18 cellular contexts compared by ENCODE assay signal in genomic region chr17:50048988-50049387, GRCh38. TPM values are rescaled to one million over a fixed set of nuclear protein-coding genes. Genes with fewer than 3 reads are reported as not detected.
"Had no signal": no experiment of that assay in that cellular context is flagged by ENCODE, and none has a peak within 500 bp of the region (broad histone marks: within the 10 kb centered on the region; RNA-seq: fewer than 3 reads in every experiment).

No MANE protein-coding gene starts in this region.

- FAIRE-seq: endothelial cell of umbilical vein had no signal

- H3K27me3 ChIP-seq: cardiac muscle cell, foreskin keratinocyte, right atrium auricular region, transverse colon had no signal

- DNase-seq: activated B cell treated with CpG ODN at 0.5 μM for 24 hours; activated CD4-positive, alpha-beta T cell treated with anti-CD3 and anti-CD28 coated beads, Interleukin-2, amount 10 ng/mL, durations not matched to agents 7 days and 5 days; activated naive CD4-positive, alpha-beta T cell treated with anti-CD3 and anti-CD28 coated beads, Interleukin-2, amount 50 U/mL, for 16 hours; activated T-cell treated with anti-CD3 and anti-CD28 coated beads for 4 hours; glutamatergic neuron; left ventricle myocardium inferior; naive thymus-derived CD8-positive, alpha-beta T cell; nucleus accumbens; stimulated activated CD4-positive, alpha-beta T cell treated with anti-CD3 and anti-CD28 coated beads, Interleukin-4, amount 100 ng/mL, for 24 hours; stimulated activated naive CD4-positive, alpha-beta T cell treated with Interleukin-2 at 50 U/mL for 16 hours; T-helper 17 cell; transverse colon had no signal

- H3K36me3 ChIP-seq: cardiac muscle cell, left ventricle myocardium inferior, right atrium auricular region, transverse colon had no signal

- H3K27ac ChIP-seq: cardiac muscle cell, foreskin keratinocyte, left ventricle myocardium inferior, right atrium auricular region, skin epidermis, transverse colon had no signal

- H3K9me3 ChIP-seq: left ventricle myocardium inferior, right atrium auricular region, transverse colon had no signal

- ATAC-seq: foreskin keratinocyte; naive thymus-derived CD8-positive, alpha-beta T cell; T-helper 17 cell had no signal

- H3K4me3 ChIP-seq: cardiac muscle cell, left ventricle myocardium inferior, right atrium auricular region, skin epidermis, transverse colon had no signal

RNA-seq across cellular contexts. Expression of gene DLX3, which starts 54.0 kb away (rescaled TPM):
- total RNA-seq: activated B cell treated with CpG ODN at 0.5 μM for 24 hours; activated CD4-positive, alpha-beta T cell treated with anti-CD3 and anti-CD28 coated beads, Interleukin-2, amount 10 ng/mL, durations not matched to agents 7 days and 5 days; activated T-helper 2 cell treated with anti-CD3 and anti-CD28 coated beads, Interferon-gamma antibody, Interleukin-2, Interleukin-4, amounts not matched to agents 10 μg/mL and 5 μg/mL and 100 μg/mL, durations not matched to agents 14 hours and 24 hours and 36 hours; endothelial cell of umbilical vein; left ventricle myocardium inferior; T-helper 17 cell; transverse colon had no signal
- polyA plus RNA-seq: endothelial cell of umbilical vein had no signal
